1 cellular context compared by ENCODE assay signal in the genomic region with DNA sequence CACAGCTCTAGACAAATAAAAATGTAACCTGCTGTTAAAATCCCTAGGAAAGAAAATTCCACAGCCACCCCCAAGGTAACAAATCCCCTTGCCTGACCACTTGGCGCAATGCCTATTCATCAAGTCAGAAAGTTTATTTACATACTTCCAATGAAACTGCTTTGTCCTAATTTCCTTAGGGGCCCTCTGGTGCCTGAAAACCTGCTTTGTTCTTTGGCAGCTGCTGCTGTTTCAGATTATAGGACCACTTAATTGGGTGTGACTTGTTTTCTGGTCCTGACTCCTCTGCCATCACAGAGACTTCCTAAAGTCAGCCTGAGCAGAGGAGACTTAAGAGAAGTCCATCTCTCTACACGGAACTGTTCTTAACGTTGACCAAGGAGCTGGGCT.
A peak's percentile ranks its signal among the peaks of the same experiment; 100 is the strongest.
TF ChIP-seq lines count a peak whose summit lies in the region.

No MANE protein-coding gene starts in this region.

TF ChIP-seq in HEK293, 187 proteins besides CTCF, POLR2A, EP300 and RAD21 (continued from another document):
- TF ChIP-seq, protein P1, sequence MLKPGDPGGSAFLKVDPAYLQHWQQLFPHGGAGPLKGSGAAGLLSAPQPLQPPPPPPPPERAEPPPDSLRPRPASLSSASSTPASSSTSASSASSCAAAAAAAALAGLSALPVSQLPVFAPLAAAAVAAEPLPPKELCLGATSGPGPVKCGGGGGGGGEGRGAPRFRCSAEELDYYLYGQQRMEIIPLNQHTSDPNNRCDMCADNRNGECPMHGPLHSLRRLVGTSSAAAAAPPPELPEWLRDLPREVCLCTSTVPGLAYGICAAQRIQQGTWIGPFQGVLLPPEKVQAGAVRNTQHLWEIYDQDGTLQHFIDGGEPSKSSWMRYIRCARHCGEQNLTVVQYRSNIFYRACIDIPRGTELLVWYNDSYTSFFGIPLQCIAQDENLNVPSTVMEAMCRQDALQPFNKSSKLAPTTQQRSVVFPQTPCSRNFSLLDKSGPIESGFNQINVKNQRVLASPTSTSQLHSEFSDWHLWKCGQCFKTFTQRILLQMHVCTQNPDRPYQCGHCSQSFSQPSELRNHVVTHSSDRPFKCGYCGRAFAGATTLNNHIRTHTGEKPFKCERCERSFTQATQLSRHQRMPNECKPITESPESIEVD (tag by site-specific recombination; IDR thresholded peaks at IDR 0.05), result peak; percentile 51; the same call in 1 of the 2 replicates
- TF ChIP-seq ZIC2 (tag by site-specific recombination; IDR thresholded peaks at IDR 0.05) (peak; percentile 32; the same call in 1 of the 2 replicates), ZNF785 (tag by site-specific recombination; IDR thresholded peaks at IDR 0.05) (no peak)
TF ChIP-seq in HEK293: peak in this region for 2.
